ENCODE assay signal across 19 cellular contexts in genomic region chr21:34762761-34763160, GRCh38.
DNase-seq lines count a peak whose midpoint lies in the region; ATAC-seq and TF ChIP-seq lines count a peak whose summit lies in the region.
"Had no signal": no experiment of that assay in that cellular context is flagged by ENCODE, and none has a peak within 500 bp of the region (broad histone marks: within the 10 kb centered on the region; RNA-seq: fewer than 3 reads in every experiment).

No MANE protein-coding gene starts in this region.

- no peak overlapping the region for H2BK20ac ChIP-seq in IMR-90 (ENCODE audit: low read depth, low read length)

- H3K79me1 ChIP-seq in IMR-90 (ENCODE audit: low read depth in 1 of 2, low read length in 2 of 2): no peaks in the 10 kb centered on the region

- no peaks in the 10 kb centered on the region for H3K27me3 ChIP-seq in IMR-90 (ENCODE audit: control insufficient read depth, insufficient read depth, low read length)
- H3K27me3 ChIP-seq: uterus had no signal

- no peak overlapping the region for H3K23ac ChIP-seq in IMR-90 (ENCODE audit: low read depth, low read length)

- H2AK5ac ChIP-seq in IMR-90 (ENCODE audit: low read depth, low read length): no peak overlapping the region

- no peak overlapping the region for H3K4ac ChIP-seq in IMR-90 (ENCODE audit: low read depth, low read length)

- no peaks in the 10 kb centered on the region for H3K4me1 ChIP-seq in IMR-90 (ENCODE audit: control insufficient read depth, insufficient read depth, low read length)
- H3K4me1 ChIP-seq: uterus had no signal

- H3K18ac ChIP-seq in IMR-90 (ENCODE audit: low read depth, low read length): no peak overlapping the region

- H3K9me1 ChIP-seq in IMR-90 (ENCODE audit: insufficient read depth, low read length): no peaks in the 10 kb centered on the region

- no peak overlapping the region for H3K56ac ChIP-seq in IMR-90 (ENCODE audit: extremely low read depth, insufficient read depth, low read length)

- TF ChIP-seq POLR2A in IMR-90 (IDR thresholded peaks at IDR 0.05; ENCODE audit: low read depth, low read length): no peak

- H2BK120ac ChIP-seq in IMR-90 (ENCODE audit: low read depth, low read length): no peak overlapping the region

- H4K20me1 ChIP-seq in IMR-90 (ENCODE audit: insufficient read depth, low read length): no peaks in the 10 kb centered on the region

- H3K4me3 ChIP-seq in IMR-90 (ENCODE audit: insufficient read depth, low read depth, low read length): no peak overlapping the region
- H3K4me3 ChIP-seq in choroid plexus epithelial cell (ENCODE audit: low read depth, low read length): no peak overlapping the region
- H3K4me3 ChIP-seq: uterus had no signal

- H3K14ac ChIP-seq in IMR-90 (replicated peaks; ENCODE audit: low read depth, low read length): no peak overlapping the region

- no peaks in the 10 kb centered on the region for H3K4me1 Mint-ChIP-seq in stimulated activated naive B cell treated with anti-CD40 and anti-IgM and Interleukin-4, amounts not matched to agents 10 μg/mL and 1 μg/mL and 100 μg/mL, for 72 hours
- no peaks in the 10 kb centered on the region for H3K4me1 Mint-ChIP-seq in activated CD4-positive, alpha-beta memory T cell treated with anti-CD3 and anti-CD28 coated beads, Interleukin-2, amount 10 ng/mL, durations not matched to agents 7 days and 5 days
- H3K4me1 Mint-ChIP-seq: activated CD4-positive, alpha-beta T cell treated with anti-CD3 and anti-CD28 coated beads, Interleukin-2, amount 10 ng/mL, durations not matched to agents 7 days and 5 days; nephron had no signal

- no peak overlapping the region for H3K27ac Mint-ChIP-seq in stimulated activated naive B cell treated with anti-CD40 and anti-IgM and Interleukin-4, amounts not matched to agents 10 μg/mL and 1 μg/mL and 100 μg/mL, for 72 hours
- no peak overlapping the region for H3K27ac Mint-ChIP-seq in activated CD4-positive, alpha-beta memory T cell treated with anti-CD3 and anti-CD28 coated beads, Interleukin-2, amount 10 ng/mL, durations not matched to agents 7 days and 5 days
- H3K27ac Mint-ChIP-seq: activated CD4-positive, alpha-beta T cell treated with anti-CD3 and anti-CD28 coated beads, Interleukin-2, amount 10 ng/mL, durations not matched to agents 7 days and 5 days; activated naive CD8-positive, alpha-beta T cell; activated T-cell treated with anti-CD3 and anti-CD28 coated beads, Interleukin-2, amount 50 U/mL, for 24 hours; nephron had no signal

- H3K9me3 ChIP-seq in IMR-90 (ENCODE audit: control insufficient read depth, insufficient read depth, low read length): peaks cover 2% of the 10 kb centered on the region; the same call in 1 of the 2 replicates
- H3K9me3 ChIP-seq: uterus had no signal

- H3K9me3 Mint-ChIP-seq in stimulated activated naive B cell treated with anti-CD40 and anti-IgM and Interleukin-4, amounts not matched to agents 10 μg/mL and 1 μg/mL and 100 μg/mL, for 72 hours: peaks cover 0 to 2% of the 10 kb centered on the region in 2 donors
- no peaks in the 10 kb centered on the region for H3K9me3 Mint-ChIP-seq in activated CD4-positive, alpha-beta memory T cell treated with anti-CD3 and anti-CD28 coated beads, Interleukin-2, amount 10 ng/mL, durations not matched to agents 7 days and 5 days

- POLR2A ChIA-PET in IMR-90 (lab: Charles Lee; ENCODE audit: unreplicated experiment): interaction anchor here (0.6 kb wide), 1 partner anchor 1306 kb away, joined by 8 read pairs; no protein-coding TSS in a partner anchor
- POLR2A ChIA-PET in activated CD4-positive, alpha-beta memory T cell treated with anti-CD3 and anti-CD28 coated beads, Interleukin-2, amount 10 ng/mL, durations not matched to agents 7 days and 5 days (lab: Charles Lee): no interaction called here

- intact Hi-C loops in IMR-90 (cut with micrococcal nuclease): no loop called here

- H3K27me3 Mint-ChIP-seq in stimulated activated naive B cell treated with anti-CD40 and anti-IgM and Interleukin-4, amounts not matched to agents 10 μg/mL and 1 μg/mL and 100 μg/mL, for 72 hours: no peaks in the 10 kb centered on the region
- H3K27me3 Mint-ChIP-seq in activated CD4-positive, alpha-beta memory T cell treated with anti-CD3 and anti-CD28 coated beads, Interleukin-2, amount 10 ng/mL, durations not matched to agents 7 days and 5 days: peaks cover 5% of the 10 kb centered on the region
- H3K27me3 Mint-ChIP-seq: activated CD4-positive, alpha-beta T cell treated with anti-CD3 and anti-CD28 coated beads, Interleukin-2, amount 10 ng/mL, durations not matched to agents 7 days and 5 days; activated naive CD8-positive, alpha-beta T cell; activated T-cell treated with anti-CD3 and anti-CD28 coated beads, Interleukin-2, amount 50 U/mL, for 24 hours had no signal

- no peak overlapping the region for H2BK5ac ChIP-seq in IMR-90 (ENCODE audit: low read depth, low read length, poor library complexity, severe bottlenecking)

- DNase-seq in AG20443 (ENCODE audit: low spot score) (peak; percentile 75), IMR-90 (peak; percentile 81), choroid plexus epithelial cell (ENCODE audit: low read depth) (peak; percentile 62), myocyte (ENCODE audit: low read depth) (peak; percentile 93), NCI-H526 (lab: John Stamatoyannopoulos, UW) (no peak), NCI-H1436 (lab: John Stamatoyannopoulos, UW) (no peak)
- no peak for DNase-seq in stimulated activated naive B cell treated with anti-CD40 and anti-IgM and Interleukin-4, amounts not matched to agents 10 μg/mL and 1 μg/mL and 100 μg/mL, for 72 hours
- DNase-seq in activated CD4-positive, alpha-beta memory T cell treated with anti-CD3 and anti-CD28 coated beads, Interleukin-2, amount 10 ng/mL, durations not matched to agents 7 days and 5 days: no peak
- DNase-seq: activated CD4-positive, alpha-beta T cell treated with anti-CD3 and anti-CD28 coated beads, Interleukin-2, amount 10 ng/mL, durations not matched to agents 7 days and 5 days; activated T-cell treated with anti-CD3 and anti-CD28 coated beads, Interleukin-2, amount 50 U/mL, for 24 hours; AML-193; caudate nucleus; glutamatergic neuron; NCI-H2107; NCI-H748 treated with DMSO at 0.1 percent for 48 hours; uterus had no signal

- H3K9ac ChIP-seq in IMR-90 (ENCODE audit: low read depth, low read length): no peak overlapping the region

- no peak overlapping the region for H2BK15ac ChIP-seq in IMR-90 (ENCODE audit: low read depth, low read length)

- H3K36me3 ChIP-seq in IMR-90 (ENCODE audit: control insufficient read depth, insufficient read depth, low read length): no peaks in the 10 kb centered on the region
- H3K36me3 ChIP-seq: uterus had no signal

- H3K36me3 Mint-ChIP-seq in stimulated activated naive B cell treated with anti-CD40 and anti-IgM and Interleukin-4, amounts not matched to agents 10 μg/mL and 1 μg/mL and 100 μg/mL, for 72 hours: no peaks in the 10 kb centered on the region
- H3K36me3 Mint-ChIP-seq in activated CD4-positive, alpha-beta memory T cell treated with anti-CD3 and anti-CD28 coated beads, Interleukin-2, amount 10 ng/mL, durations not matched to agents 7 days and 5 days (ENCODE audit: low read depth): no peaks in the 10 kb centered on the region
- H3K36me3 Mint-ChIP-seq: activated naive CD8-positive, alpha-beta T cell had no signal

- CTCF ChIA-PET in IMR-90 (lab: Yijun Ruan, JAX): interaction anchor here (0.6 to 1.0 kb wide), 3 partner anchors 17 to 50 kb away, joined by 3 to 5 read pairs (median 3); no protein-coding TSS in a partner anchor
- CTCF ChIA-PET in activated CD4-positive, alpha-beta memory T cell treated with anti-CD3 and anti-CD28 coated beads, Interleukin-2, amount 10 ng/mL, durations not matched to agents 7 days and 5 days (lab: Charles Lee): interaction anchor here (0.7 to 1.0 kb wide), 2 partner anchors 72 to 127 kb away, joined by 3 to 4 read pairs; no protein-coding TSS in a partner anchor

- in situ Hi-C loops in IMR-90 (cut with MboI; ENCODE audit: low sequenced_read_pairs): no loop called here

- no peak overlapping the region for H2AFZ ChIP-seq in IMR-90 (replicated peaks; ENCODE audit: low read length, poor library complexity)

- H3K4me3 Mint-ChIP-seq in stimulated activated naive B cell treated with anti-CD40 and anti-IgM and Interleukin-4, amounts not matched to agents 10 μg/mL and 1 μg/mL and 100 μg/mL, for 72 hours: no peak overlapping the region
- no peak overlapping the region for H3K4me3 Mint-ChIP-seq in activated CD4-positive, alpha-beta memory T cell treated with anti-CD3 and anti-CD28 coated beads, Interleukin-2, amount 10 ng/mL, durations not matched to agents 7 days and 5 days
- H3K4me3 Mint-ChIP-seq: activated CD4-positive, alpha-beta T cell treated with anti-CD3 and anti-CD28 coated beads, Interleukin-2, amount 10 ng/mL, durations not matched to agents 7 days and 5 days; activated naive CD8-positive, alpha-beta T cell; activated T-cell treated with anti-CD3 and anti-CD28 coated beads, Interleukin-2, amount 50 U/mL, for 24 hours; nephron had no signal

- H3K4me2 ChIP-seq in IMR-90 (ENCODE audit: low read depth, low read length): no peak overlapping the region

- no peak overlapping the region for H4K5ac ChIP-seq in IMR-90 (ENCODE audit: low read depth, low read length)

- no peak for TF ChIP-seq CTCF in IMR-90 (conservative IDR thresholded peaks at IDR 0.05; ENCODE audit: low read depth, low read length)
- peak; percentile 27 for TF ChIP-seq CTCF in choroid plexus epithelial cell (conservative IDR thresholded peaks at IDR 0.05; ENCODE audit: low read depth, low read length)

- no TSS peak for BruUV-seq in IMR-90 (replicated peaks; lab: Mats Ljungman, UMichigan)

- dilution Hi-C loops in IMR-90 (cut with HindIII; ENCODE audit: low sequenced_read_pairs, unreplicated experiment): no loop called here

- no peak overlapping the region for H4K8ac ChIP-seq in IMR-90 (ENCODE audit: low read depth in 2 of 2, low read length in 2 of 2)

- no peak overlapping the region for H3K27ac ChIP-seq in IMR-90 (ENCODE audit: insufficient read depth, low read length)
- H3K27ac ChIP-seq: uterus had no signal

- no peak for TF ChIP-seq RAD21 in IMR-90 (IDR thresholded peaks at IDR 0.05; ENCODE audit: low read length)

- peak; percentile 82 for ATAC-seq in IMR-90 (ENCODE audit: low read depth)
- no peak for ATAC-seq in stimulated activated naive B cell treated with anti-CD40 and anti-IgM and Interleukin-4, amounts not matched to agents 10 μg/mL and 1 μg/mL and 100 μg/mL, for 72 hours (replicated peaks)
- ATAC-seq: Panc1 had no signal

- H2AK9ac ChIP-seq in IMR-90 (replicated peaks; ENCODE audit: low read depth, low read length, poor library complexity): no peak overlapping the region

- H4K91ac ChIP-seq in IMR-90 (ENCODE audit: insufficient read depth, low read depth, low read length): no peak overlapping the region

TF ChIP-seq in IMR-90, 13 proteins besides CTCF, POLR2A, EP300 and RAD21 (continues in another document):
- TF ChIP-seq MAFK (IDR thresholded peaks at IDR 0.05; ENCODE audit: low read depth, low read length): no peak
- no peak for TF ChIP-seq FOS (IDR thresholded peaks at IDR 0.05; ENCODE audit: low read depth, low read length)
- TF ChIP-seq NFE2L2 (IDR thresholded peaks at IDR 0.05; ENCODE audit: low read depth, low read length): no peak
- TF ChIP-seq CHD1 (IDR thresholded peaks at IDR 0.05; ENCODE audit: low read depth, low read length): no peak
- no peak for TF ChIP-seq RFX5 (IDR thresholded peaks at IDR 0.05; ENCODE audit: low read depth, low read length)
- no peak for TF ChIP-seq CEBPB (IDR thresholded peaks at IDR 0.05; ENCODE audit: low read depth, low read length)
- TF ChIP-seq MXI1 (IDR thresholded peaks at IDR 0.05; ENCODE audit: borderline replicate concordance, low read depth, low read length): no peak

Comparison
In these comparisons a context has a peak if more than half of its experiments do, and no peak if none do; other contexts are left out.
1. DNase-seq: peak in AG20443 (single experiment), IMR-90 (single experiment), choroid plexus epithelial cell (single experiment) and myocyte (single experiment); none in NCI-H526 (0 of 2), stimulated activated naive B cell treated with anti-CD40 and anti-IgM and Interleukin-4, amounts not matched to agents 10 μg/mL and 1 μg/mL and 100 μg/mL, for 72 hours (single experiment), NCI-H1436 (single experiment) and activated CD4-positive, alpha-beta memory T cell treated with anti-CD3 and anti-CD28 coated beads, Interleukin-2, amount 10 ng/mL, durations not matched to agents 7 days and 5 days (single experiment).